ENCODE assay signal across 1 cellular context in genomic region chr15:90049666-90050604, GRCh38.
A peak's percentile ranks its signal among the peaks of the same experiment; 100 is the strongest.
TF ChIP-seq lines count a peak whose summit lies in the region.

No MANE protein-coding gene starts in this region.

TF ChIP-seq in K562, 482 proteins besides CTCF, POLR2A, EP300 and RAD21:
- no peak for TF ChIP-seq ZNF707 (CRISPR knock-in tag; conservative IDR thresholded peaks at IDR 0.05)
- TF ChIP-seq NKRF (IDR thresholded peaks at IDR 0.05; ENCODE audit: borderline replicate concordance), result no peak
- peak; percentile 56 for TF ChIP-seq CBFA2T3 (IDR thresholded peaks at IDR 0.05)
- TF ChIP-seq MEIS2 (IDR thresholded peaks at IDR 0.05; ENCODE audit: partially characterized antibody), result no peak
- 0 out of 4 replicates have a peak, but pooled peaks of 1 of the 2 experiments have one; percentile 38 for TF ChIP-seq MNT (conservative IDR thresholded peaks at IDR 0.05)
- peak; percentile 32; the same call in 1 of the 2 replicates for TF ChIP-seq MAX (CRISPR knock-in tag; IDR thresholded peaks at IDR 0.05)
- TF ChIP-seq TFAP4 (CRISPR knock-in tag; IDR thresholded peaks at IDR 0.05; ENCODE audit: borderline replicate concordance), result peak; percentile 80
- TF ChIP-seq PML (IDR thresholded peaks at IDR 0.05; ENCODE audit: low read length), result no peak
- peak; percentile 46 for TF ChIP-seq DACH1 (IDR thresholded peaks at IDR 0.05; ENCODE audit: partially characterized antibody)
- 0 out of 2 replicates have a peak, but pooled peaks have one; percentile 18 for TF ChIP-seq CBFA2T2 (conservative IDR thresholded peaks at IDR 0.05)
